ENCODE assay signal across 8 cellular contexts in genomic region chr2:10659898-10660568, GRCh38. TPM values are rescaled to one million over a fixed set of nuclear protein-coding genes. Genes with fewer than 3 reads are reported as not detected.
A peak's percentile ranks its signal among the peaks of the same experiment; 100 is the strongest.
DNase-seq lines count a peak whose midpoint lies in the region; ATAC-seq, FAIRE-seq and TF ChIP-seq lines count a peak whose summit lies in the region.

No MANE protein-coding gene starts in this region.

- no peak for TF ChIP-seq EP300 in H1 (IDR thresholded peaks at IDR 0.05; ENCODE audit: borderline replicate concordance in 1 of 2, low read depth in 2 of 2, low read length in 2 of 2)

- no peak for ATAC-seq in GM21717 (IDR thresholded peaks at IDR 0.05; ENCODE audit: unreplicated experiment)

- no peak overlapping the region for H3K4me3 ChIP-seq in MG63
- H3K4me3 ChIP-seq in H1 (ENCODE audit: extremely low read depth in 1 of 4, insufficient read depth in 2 of 4, low read depth in 3 of 4, low read length in 4 of 4) = no peak overlapping the region
- H3K4me3 ChIP-seq in tibial artery = no peak overlapping the region

- H3K23ac ChIP-seq in H1 (ENCODE audit: insufficient read length) = no peak overlapping the region

- POLR2A ChIA-PET in H1 (lab: Charles Lee; ENCODE audit: partially characterized antibody) = interaction anchor here (0.6 to 0.9 kb wide), 4 partner anchors 24 to 539 kb away, joined by 3 read pairs; partner anchors contain the start of gene ODC1

- TF ChIP-seq POLR2A in H1 (IDR thresholded peaks at IDR 0.05; ENCODE audit: control extremely low read depth in 1 of 2, low read depth in 2 of 2, low read length in 2 of 2) = no peak

- H3K9me3 ChIP-seq in MG63 (no peaks in the 10 kb centered on the region), H1 (ENCODE audit: insufficient read depth in 2 of 2, low read depth in 1 of 2, low read length in 1 of 2) (no peaks in the 10 kb centered on the region), tibial artery (no peaks in the 10 kb centered on the region)

- no peak overlapping the region for H4K5ac ChIP-seq in H1 (ENCODE audit: insufficient read length, low read depth, low read length)

- H3K4me2 ChIP-seq in H1 (ENCODE audit: insufficient read depth in 1 of 2, low read depth in 2 of 2, low read length in 2 of 2) = no peak overlapping the region

- H3K23me2 ChIP-seq in H1 (ENCODE audit: low read depth, low read length) = no peaks in the 10 kb centered on the region

- CTCF ChIA-PET in H1 (lab: Charles Lee; ENCODE audit: partially characterized antibody) = interaction anchor here (0.6 to 2.1 kb wide), 34 partner anchors 10 to 1040 kb away, joined by 3 to 9 read pairs (median 4); no protein-coding TSS in a partner anchor

- DNase-seq in GM04503 (ENCODE audit: low read depth) (peak; percentile 66), MG63 (peak; percentile 77), H1 (ENCODE audit: low read depth in 1 of 2, low spot score in 2 of 2) (peak in 1 of 2 experiments; percentile 79), midbrain (lab: John Stamatoyannopoulos, UW) (peak; percentile 26), tibial artery (no peak), GM19238 (ENCODE audit: insufficient read length, low spot score) (no peak)
- peak; percentile 64 for DNase-seq in activated CD4-positive, alpha-beta T cell treated with anti-CD3 and anti-CD28 coated beads for 48 hours

- TF ChIP-seq RAD21 in H1 (IDR thresholded peaks at IDR 0.05 in 1 of 2, conservative IDR thresholded peaks at IDR 0.05 in 1 of 2; ENCODE audit: low read depth in 2 of 2, low read length in 2 of 2) = peak; percentile 86 to 90

- H3K27me3 ChIP-seq in MG63 = no peaks in the 10 kb centered on the region
- no peaks in the 10 kb centered on the region for H3K27me3 ChIP-seq in H1 (replicated peaks in 1 of 4; ENCODE audit: control insufficient read depth in 3 of 4, extremely low read depth in 1 of 4, insufficient read depth in 3 of 4, low read length in 3 of 4)
- H3K27me3 ChIP-seq in tibial artery = no peaks in the 10 kb centered on the region

- H4K20me1 ChIP-seq in H1 (replicated peaks in 1 of 2; ENCODE audit: control insufficient read depth in 1 of 2, insufficient read depth in 2 of 2, low read length in 2 of 2) = no peaks in the 10 kb centered on the region

- no peak overlapping the region for H2BK5ac ChIP-seq in H1 (ENCODE audit: low read depth, low read length)

- no peak overlapping the region for H2AK5ac ChIP-seq in H1 (ENCODE audit: low read depth, low read length)

- no peak overlapping the region for H3K4ac ChIP-seq in H1 (replicated peaks; ENCODE audit: insufficient read length, low read depth, low read length)

- H2BK20ac ChIP-seq in H1 (ENCODE audit: low read length) = no peak overlapping the region

- H3K14ac ChIP-seq in H1 (ENCODE audit: insufficient read length) = no peak overlapping the region

- H3K18ac ChIP-seq in H1 (ENCODE audit: extremely low read depth, low read length) = no peak overlapping the region

- H3K36me3 ChIP-seq in MG63 = peaks cover 53% of the 10 kb centered on the region
- H3K36me3 ChIP-seq in H1 (ENCODE audit: control insufficient read depth in 2 of 4, insufficient read depth in 4 of 4, low read length in 3 of 4) = peaks cover 2 to 59% (median 15%) of the 10 kb centered on the region in 4 experiments; a peak in 6 of 8 replicates
- peaks cover 42 to 86% (median 77%) of the 10 kb centered on the region in 3 donors for H3K36me3 ChIP-seq in tibial artery

- H3K79me2 ChIP-seq in H1 (ENCODE audit: control insufficient read depth in 1 of 2, insufficient read depth in 2 of 2, low read length in 2 of 2) = no peaks in the 10 kb centered on the region

- TF ChIP-seq CTCF in H1 (IDR thresholded peaks at IDR 0.05; ENCODE audit: control extremely low read depth in 1 of 3, insufficient read depth in 1 of 3, low read depth in 1 of 3, low read length in 3 of 3) = peak; percentile 74 to 89 (median 75)
- TF ChIP-seq CTCF in tibial artery (IDR thresholded peaks at IDR 0.05) = peak; percentile 44 to 45

- no peaks in the 10 kb centered on the region for H3K79me1 ChIP-seq in H1 (ENCODE audit: low read depth, low read length)

- intact Hi-C loops in tibial artery (cut with DNase I; ENCODE audit: low total_unique reads) = no loop called here

- H3K9ac ChIP-seq in H1 (replicated peaks in 1 of 4; ENCODE audit: extremely low read depth in 1 of 4, low read depth in 3 of 4, low read length in 3 of 4) = no peak overlapping the region

- WGBS in H1 (ENCODE audit: extremely low coverage in 1 of 2, insufficient coverage in 1 of 2, insufficient read length in 1 of 2, insufficient replicate concordance in 2 of 2, low coverage in 1 of 2, low lambda C conversion rate in 2 of 2, missing lambda C conversion rate in 1 of 2), 2 experiments = 82% methylated on average over 10 of the region's 10 CpGs; no CpG with 5 or more reads in 1 of the 2 experiments

- no peak overlapping the region for H2BK120ac ChIP-seq in H1 (replicated peaks; ENCODE audit: low read depth, low read length)

- H2BK15ac ChIP-seq in H1 (ENCODE audit: low read length) = no peak overlapping the region

- H2AFZ ChIP-seq in H1 (ENCODE audit: low read length) = no peak overlapping the region

- H4K8ac ChIP-seq in H1 (ENCODE audit: extremely low read depth, insufficient read depth, low read length) = no peak overlapping the region

- no peak overlapping the region for H2BK12ac ChIP-seq in H1 (ENCODE audit: low read depth, low read length)

- H3K4me1 ChIP-seq in H1 (replicated peaks in 1 of 4; ENCODE audit: control insufficient read depth in 3 of 4, insufficient read depth in 4 of 4, low read length in 3 of 4) (no peaks in the 10 kb centered on the region), tibial artery (no peaks in the 10 kb centered on the region)

- no peak for FAIRE-seq in H1 (lab: Jason Lieb, UNC)

- no peak overlapping the region for H3K27ac ChIP-seq in H1 (ENCODE audit: low read depth, low read length)
- no peak overlapping the region for H3K27ac ChIP-seq in tibial artery

- H3K56ac ChIP-seq in H1 (replicated peaks; ENCODE audit: insufficient read length, low read depth, low read length) = no peak overlapping the region

- H4K91ac ChIP-seq in H1 (replicated peaks; ENCODE audit: insufficient read length, low read length) = no peak overlapping the region

TF ChIP-seq in H1, 55 proteins besides CTCF, POLR2A, EP300 and RAD21:
- TF ChIP-seq CBX5 (IDR thresholded peaks at IDR 0.05; ENCODE audit: low read depth, low read length) = no peak
- TF ChIP-seq RXRA (IDR thresholded peaks at IDR 0.05; ENCODE audit: insufficient read depth, low read depth, low read length) = no peak
- no peak for TF ChIP-seq SAP30 (IDR thresholded peaks at IDR 0.05; ENCODE audit: insufficient read depth, insufficient replicate concordance, low read length)
- TF ChIP-seq JUND (IDR thresholded peaks at IDR 0.05; ENCODE audit: low read length) = 0 out of 2 replicates have a peak, but pooled peaks have one; percentile 34

RNA-seq across cellular contexts. Expression of gene NOL10, which starts 29.7 kb away (rescaled TPM):
- total RNA-seq in MG63 (2014; rRNA removed; shearing (Covaris generic); ENCODE audit: low replicate concordance) = 49.4 and 57.3 TPM in 2 replicates
- 36.9 and 39.5 TPM in 2 replicates for total RNA-seq in H1 (2021; fragmentation: NEBNext Ultra II Directional; extraction: Animal tissue kit (Norgen Biotek cat#: 25700))
- polyA plus RNA-seq in H1 (2011; rRNA removed) = 11.1 and 14.4 TPM in 2 replicates
- polyA plus RNA-seq in H1 (2011; cell fraction: cytosol; rRNA removed) = 15.8 TPM
- 9.2 TPM for polyA plus RNA-seq in H1 (2011; cell fraction: nucleus; rRNA removed)
- polyA plus RNA-seq in H1 (2012, experiment 1 of 2) = 19.0 to 28.9 TPM (median 21.3 TPM) in 4 replicates
- polyA plus RNA-seq in H1 (2012, experiment 2 of 2) = 2.6 TPM
- 24.1 TPM for polyA plus RNA-seq in H1 (2013, experiment 1 of 2)
- polyA plus RNA-seq in H1 (2013, experiment 2 of 2) = 24.6 TPM
- 35.8 and 51.4 TPM in 2 replicates for polyA minus RNA-seq in H1 (2011; rRNA and poly(A)+ RNA removed)
- polyA minus RNA-seq in H1 (2011; cell fraction: cytosol; rRNA and poly(A)+ RNA removed) = 22.0 TPM
- 28.0 TPM for polyA minus RNA-seq in H1 (2011; cell fraction: nucleus; rRNA and poly(A)+ RNA removed)

Comparison
In these comparisons a context has a peak if more than half of its experiments do, and no peak if none do; other contexts are left out.
1. DNase-seq: peak in GM04503 (single experiment), MG63 (single experiment), activated CD4-positive, alpha-beta T cell treated with anti-CD3 and anti-CD28 coated beads for 48 hours (single experiment) and midbrain (single experiment); none in tibial artery (0 of 2) and GM19238 (single experiment).